In the genomic region with DNA sequence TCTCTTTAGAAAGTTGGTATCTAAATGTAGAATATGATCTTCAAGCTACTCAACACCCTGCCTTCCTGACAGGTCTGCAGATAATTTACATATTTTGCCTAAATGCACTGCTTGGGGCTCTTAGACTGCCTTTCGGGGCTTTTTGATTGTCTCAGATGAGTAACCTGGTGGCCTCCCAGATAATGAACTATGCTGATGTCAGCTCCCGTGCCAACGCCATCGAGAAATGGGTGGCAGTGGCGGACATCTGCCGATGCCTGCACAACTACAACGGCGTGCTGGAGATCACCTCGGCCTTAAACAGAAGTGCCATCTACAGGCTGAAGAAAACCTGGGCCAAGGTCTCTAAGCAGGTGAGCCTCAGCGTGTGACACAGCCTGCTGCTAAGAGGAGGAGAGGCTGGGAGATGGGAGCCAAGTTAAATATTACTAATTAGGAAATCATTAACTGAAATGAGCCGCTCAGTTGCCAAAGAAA, we compare ENCODE assay signal across 13 cellular contexts. TPM values are rescaled to one million over a fixed set of nuclear protein-coding genes. Genes with fewer than 3 reads are reported as not detected.
DNase-seq lines count a peak whose midpoint lies in the region; ATAC-seq and TF ChIP-seq lines count a peak whose summit lies in the region.
"Had no signal": no experiment of that assay in that cellular context is flagged by ENCODE, and none has a peak within 500 bp of the region (broad histone marks: within the 10 kb centered on the region; RNA-seq: fewer than 3 reads in every experiment).

No MANE protein-coding gene starts in this region.

- H3K27ac Mint-ChIP-seq in activated CD8-positive, alpha-beta T cell treated with anti-CD3 and anti-CD28 coated beads for 36 hours: peak overlapping the region; percentile 7
- no peak overlapping the region for H3K27ac Mint-ChIP-seq in activated CD8-positive, alpha-beta T cell treated with anti-CD3 and anti-CD28 coated beads, Interleukin-2, amount 10 ng/mL, durations not matched to agents 7 days and 5 days
- H3K27ac Mint-ChIP-seq in stimulated activated effector memory CD8-positive, alpha-beta T cell treated with anti-CD3 and anti-CD28 coated beads, Interleukin-12 subunit alpha, Interleukin-12 subunit beta, amount 100 ng/mL, for 72 hours: peak overlapping the region; percentile 64

- no peak overlapping the region for H3K27ac ChIP-seq in osteoblast (ENCODE audit: low read depth, low read length)
- H3K27ac ChIP-seq: parathyroid adenoma had no signal

- no peaks in the 10 kb centered on the region for H3K9me3 ChIP-seq in osteoblast (ENCODE audit: low read depth, low read length)

- H3K36me3 ChIP-seq in osteoblast (ENCODE audit: insufficient read depth, low read length): no peaks in the 10 kb centered on the region

- H3K27me3 Mint-ChIP-seq in activated CD8-positive, alpha-beta T cell treated with anti-CD3 and anti-CD28 coated beads for 36 hours: no peaks in the 10 kb centered on the region
- no peaks in the 10 kb centered on the region for H3K27me3 Mint-ChIP-seq in activated CD8-positive, alpha-beta T cell treated with anti-CD3 and anti-CD28 coated beads, Interleukin-2, amount 10 ng/mL, durations not matched to agents 7 days and 5 days (ENCODE audit: low read depth)
- H3K27me3 Mint-ChIP-seq: central memory CD8-positive, alpha-beta T cell had no signal

- H3K4me3 ChIP-seq in osteoblast (ENCODE audit: insufficient read depth, low read length): no peak overlapping the region

- DNase-seq in activated CD8-positive, alpha-beta T cell treated with anti-CD3 and anti-CD28 coated beads for 36 hours: peak; percentile 35
- DNase-seq in activated CD8-positive, alpha-beta T cell treated with anti-CD3 and anti-CD28 coated beads, Interleukin-2, amount 10 ng/mL, durations not matched to agents 7 days and 5 days: no peak
- DNase-seq in NCI-H69 (lab: John Stamatoyannopoulos, UW): peak; percentile 98
- no peak for DNase-seq in stimulated activated effector memory CD8-positive, alpha-beta T cell treated with anti-CD3 and anti-CD28 coated beads, Interleukin-12 subunit alpha, Interleukin-12 subunit beta, amount 100 ng/mL, for 72 hours (ENCODE audit: low spot score in 2 of 2)
- no peak for DNase-seq in stimulated activated CD8-positive, alpha-beta memory T cell treated with anti-CD3 and anti-CD28 coated beads, Interleukin-4, amount 100 ng/mL, for 48 hours
- no peak for DNase-seq in osteoblast (ENCODE audit: insufficient read length, low spot score, missing footprints)
- DNase-seq: activated CD4-positive, alpha-beta T cell treated with anti-CD3 and anti-CD28 coated beads for 48 hours; NCI-H1092; stimulated activated naive CD4-positive, alpha-beta T cell treated with Interleukin-2 at 50 U/mL for 16 hours had no signal

- no peaks in the 10 kb centered on the region for H4K20me1 ChIP-seq in osteoblast (ENCODE audit: insufficient read depth, low read length)

- no peak overlapping the region for H3K4me3 Mint-ChIP-seq in activated CD8-positive, alpha-beta T cell treated with anti-CD3 and anti-CD28 coated beads for 36 hours
- no peak overlapping the region for H3K4me3 Mint-ChIP-seq in activated CD8-positive, alpha-beta T cell treated with anti-CD3 and anti-CD28 coated beads, Interleukin-2, amount 10 ng/mL, durations not matched to agents 7 days and 5 days
- peak overlapping the region; percentile 23 for H3K4me3 Mint-ChIP-seq in stimulated activated effector memory CD8-positive, alpha-beta T cell treated with anti-CD3 and anti-CD28 coated beads, Interleukin-12 subunit alpha, Interleukin-12 subunit beta, amount 100 ng/mL, for 72 hours
- H3K4me3 Mint-ChIP-seq: central memory CD8-positive, alpha-beta T cell had no signal

- H3K36me3 Mint-ChIP-seq in activated CD8-positive, alpha-beta T cell treated with anti-CD3 and anti-CD28 coated beads for 36 hours (ENCODE audit: low read depth): peaks cover 8% of the 10 kb centered on the region
- no peaks in the 10 kb centered on the region for H3K36me3 Mint-ChIP-seq in activated CD8-positive, alpha-beta T cell treated with anti-CD3 and anti-CD28 coated beads, Interleukin-2, amount 10 ng/mL, durations not matched to agents 7 days and 5 days (ENCODE audit: low read depth)
- H3K36me3 Mint-ChIP-seq in stimulated activated effector memory CD8-positive, alpha-beta T cell treated with anti-CD3 and anti-CD28 coated beads, Interleukin-12 subunit alpha, Interleukin-12 subunit beta, amount 100 ng/mL, for 72 hours: peaks cover 38% of the 10 kb centered on the region

- H3K4me1 Mint-ChIP-seq in activated CD8-positive, alpha-beta T cell treated with anti-CD3 and anti-CD28 coated beads for 36 hours (ENCODE audit: low read depth): peaks cover 5% of the 10 kb centered on the region
- H3K4me1 Mint-ChIP-seq in activated CD8-positive, alpha-beta T cell treated with anti-CD3 and anti-CD28 coated beads, Interleukin-2, amount 10 ng/mL, durations not matched to agents 7 days and 5 days (ENCODE audit: low read depth): no peaks in the 10 kb centered on the region
- peaks cover 38% of the 10 kb centered on the region for H3K4me1 Mint-ChIP-seq in stimulated activated effector memory CD8-positive, alpha-beta T cell treated with anti-CD3 and anti-CD28 coated beads, Interleukin-12 subunit alpha, Interleukin-12 subunit beta, amount 100 ng/mL, for 72 hours
- H3K4me1 Mint-ChIP-seq: central memory CD8-positive, alpha-beta T cell had no signal

- no peaks in the 10 kb centered on the region for H3K4me1 ChIP-seq in osteoblast (ENCODE audit: insufficient read depth, low read length)
- H3K4me1 ChIP-seq: parathyroid adenoma had no signal

- peak; percentile 54 for ATAC-seq in activated CD8-positive, alpha-beta T cell treated with anti-CD3 and anti-CD28 coated beads for 36 hours
- no peak for ATAC-seq in activated CD8-positive, alpha-beta T cell treated with anti-CD3 and anti-CD28 coated beads, Interleukin-2, amount 10 ng/mL, durations not matched to agents 7 days and 5 days
- ATAC-seq in HG02623 (IDR thresholded peaks at IDR 0.05; ENCODE audit: unreplicated experiment) (peak; percentile 53), HG02610 (IDR thresholded peaks at IDR 0.05; ENCODE audit: unreplicated experiment) (no peak)
- peak; percentile 74 for ATAC-seq in stimulated activated effector memory CD8-positive, alpha-beta T cell treated with anti-CD3 and anti-CD28 coated beads, Interleukin-12 subunit alpha, Interleukin-12 subunit beta, amount 100 ng/mL, for 72 hours

- no peaks in the 10 kb centered on the region for H3K27me3 ChIP-seq in osteoblast (ENCODE audit: insufficient read depth, low read length)

- CTCF ChIA-PET in activated CD8-positive, alpha-beta T cell treated with anti-CD3 and anti-CD28 coated beads for 36 hours (lab: Charles Lee): no interaction called here
- CTCF ChIA-PET in activated CD8-positive, alpha-beta T cell treated with anti-CD3 and anti-CD28 coated beads, Interleukin-2, amount 10 ng/mL, durations not matched to agents 7 days and 5 days (lab: Charles Lee): interaction anchor here (1.1 to 1.4 kb wide), 2 partner anchors 17 to 87 kb away, joined by 3 read pairs; no protein-coding TSS in a partner anchor

- no peaks in the 10 kb centered on the region for H3K9me3 Mint-ChIP-seq in activated CD8-positive, alpha-beta T cell treated with anti-CD3 and anti-CD28 coated beads for 36 hours
- H3K9me3 Mint-ChIP-seq in activated CD8-positive, alpha-beta T cell treated with anti-CD3 and anti-CD28 coated beads, Interleukin-2, amount 10 ng/mL, durations not matched to agents 7 days and 5 days (ENCODE audit: insufficient read depth): no peaks in the 10 kb centered on the region
- no peaks in the 10 kb centered on the region for H3K9me3 Mint-ChIP-seq in stimulated activated effector memory CD8-positive, alpha-beta T cell treated with anti-CD3 and anti-CD28 coated beads, Interleukin-12 subunit alpha, Interleukin-12 subunit beta, amount 100 ng/mL, for 72 hours
- H3K9me3 Mint-ChIP-seq: central memory CD8-positive, alpha-beta T cell had no signal

- POLR2A ChIA-PET in activated CD8-positive, alpha-beta T cell treated with anti-CD3 and anti-CD28 coated beads for 36 hours (lab: Charles Lee): no interaction called here
- POLR2A ChIA-PET in activated CD8-positive, alpha-beta T cell treated with anti-CD3 and anti-CD28 coated beads, Interleukin-2, amount 10 ng/mL, durations not matched to agents 7 days and 5 days (lab: Charles Lee): no interaction called here

- intact Hi-C loops in activated CD8-positive, alpha-beta T cell treated with anti-CD3 and anti-CD28 coated beads for 36 hours (cut with micrococcal nuclease): no loop called here

- no peak overlapping the region for H3K4me2 ChIP-seq in osteoblast (ENCODE audit: insufficient read depth, low read length)

- no peak overlapping the region for H2AFZ ChIP-seq in osteoblast (ENCODE audit: low read length)
- H2AFZ ChIP-seq: parathyroid adenoma had no signal

- no peak for TF ChIP-seq CTCF in activated CD8-positive, alpha-beta T cell treated with anti-CD3 and anti-CD28 coated beads for 36 hours (IDR thresholded peaks at IDR 0.05)
- TF ChIP-seq CTCF in osteoblast (IDR thresholded peaks at IDR 0.05; ENCODE audit: extremely low read depth, low read depth, low read length): no peak

- no peaks in the 10 kb centered on the region for H3K79me2 ChIP-seq in osteoblast (ENCODE audit: insufficient read depth, low read length)
- H3K79me2 ChIP-seq: parathyroid adenoma had no signal

RNA-seq across cellular contexts. Expression of gene CKMT2, which starts 20.9 kb away (rescaled TPM):
- total RNA-seq in activated CD8-positive, alpha-beta T cell treated with anti-CD3 and anti-CD28 coated beads for 36 hours: not detected
- total RNA-seq in activated CD8-positive, alpha-beta T cell treated with anti-CD3 and anti-CD28 coated beads, Interleukin-2, amount 10 ng/mL, durations not matched to agents 7 days and 5 days: not detected
- total RNA-seq in osteoblast: 0.88 and 1.4 TPM in 2 replicates

Comparison
In these comparisons a context has a peak if more than half of its experiments do, and no peak if none do; other contexts are left out.
1. ATAC-seq: peak in activated CD8-positive, alpha-beta T cell treated with anti-CD3 and anti-CD28 coated beads for 36 hours (single experiment), HG02623 (single experiment) and stimulated activated effector memory CD8-positive, alpha-beta T cell treated with anti-CD3 and anti-CD28 coated beads, Interleukin-12 subunit alpha, Interleukin-12 subunit beta, amount 100 ng/mL, for 72 hours (single experiment); none in activated CD8-positive, alpha-beta T cell treated with anti-CD3 and anti-CD28 coated beads, Interleukin-2, amount 10 ng/mL, durations not matched to agents 7 days and 5 days (single experiment) and HG02610 (single experiment).
2. DNase-seq: peak in activated CD8-positive, alpha-beta T cell treated with anti-CD3 and anti-CD28 coated beads for 36 hours (single experiment) and NCI-H69 (single experiment); none in activated CD8-positive, alpha-beta T cell treated with anti-CD3 and anti-CD28 coated beads, Interleukin-2, amount 10 ng/mL, durations not matched to agents 7 days and 5 days (single experiment), stimulated activated effector memory CD8-positive, alpha-beta T cell treated with anti-CD3 and anti-CD28 coated beads, Interleukin-12 subunit alpha, Interleukin-12 subunit beta, amount 100 ng/mL, for 72 hours (0 of 2), stimulated activated CD8-positive, alpha-beta memory T cell treated with anti-CD3 and anti-CD28 coated beads, Interleukin-4, amount 100 ng/mL, for 48 hours (single experiment) and osteoblast (single experiment).